1 cellular context compared by ENCODE assay signal in the genomic region with DNA sequence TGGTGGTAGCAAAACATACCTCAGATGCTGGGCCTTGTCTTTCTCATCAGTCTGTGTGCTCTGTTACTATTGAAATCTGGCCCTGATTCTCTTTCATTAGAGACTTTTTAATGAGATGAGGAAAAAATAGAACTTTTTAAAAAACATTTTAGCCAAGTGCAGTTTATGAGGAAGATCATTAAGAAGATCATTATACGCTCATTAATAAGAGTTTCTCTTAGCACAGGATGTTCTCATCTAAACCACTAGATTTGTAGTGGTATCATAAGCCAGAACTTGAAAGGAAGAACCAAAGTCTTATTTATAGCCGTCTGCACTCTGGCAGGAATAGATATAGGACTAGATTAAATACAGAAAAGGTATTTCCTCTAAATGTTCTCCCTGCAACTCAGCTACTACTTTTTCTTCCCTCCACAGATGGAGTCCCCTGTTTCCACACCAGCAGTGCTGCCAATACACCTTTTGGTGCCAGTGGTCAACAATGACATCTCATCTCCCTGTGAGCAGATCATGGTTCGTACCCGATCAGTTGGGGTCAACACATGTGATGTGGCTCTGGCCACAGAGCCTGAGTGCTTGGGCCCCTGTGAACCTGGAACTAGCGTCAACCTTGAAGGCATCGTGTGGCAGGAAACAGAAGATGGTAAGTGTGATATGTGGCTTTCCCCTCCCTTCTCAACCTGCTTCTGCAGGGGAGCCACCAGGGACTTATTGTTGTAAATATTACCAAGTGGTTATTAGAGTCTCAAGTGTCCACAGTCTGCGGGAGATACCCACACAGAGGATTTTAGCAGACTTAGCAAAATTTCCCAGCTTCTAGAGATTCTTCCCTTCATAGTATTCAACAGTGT.
TF ChIP-seq lines count a peak whose summit lies in the region.

No MANE protein-coding gene starts in this region.

TF ChIP-seq in GM12878, 131 proteins besides CTCF, POLR2A, EP300 and RAD21 (continued from another document and continues in another):
- TF ChIP-seq STAT3 (IDR thresholded peaks at IDR 0.05; ENCODE audit: low read depth, low read length) (peak; percentile 55; the same call in 1 of the 2 replicates), HDGF (IDR thresholded peaks at IDR 0.05) (peak; percentile 83; the same call in 1 of the 2 replicates), POLR2AphosphoS2 (IDR thresholded peaks at IDR 0.05; ENCODE audit: low read depth, low read length) (no peak), NBN (IDR thresholded peaks at IDR 0.05) (peak; percentile 91), RBBP5 (conservative IDR thresholded peaks at IDR 0.05) (no peak), ZBED1 (IDR thresholded peaks at IDR 0.05; ENCODE audit: borderline replicate concordance) (no peak), SIX5 (IDR thresholded peaks at IDR 0.05; ENCODE audit: low read depth, low read length, severe bottlenecking) (no peak), IRF4 (IDR thresholded peaks at IDR 0.05; ENCODE audit: low read depth, low read length) (peak; percentile 65; the same call in 1 of the 2 replicates), MYB (IDR thresholded peaks at IDR 0.05; ENCODE audit: borderline replicate concordance, low read depth, low read length) (no peak), CEBPB (IDR thresholded peaks at IDR 0.05; ENCODE audit: borderline replicate concordance in 1 of 2, low read depth in 2 of 2, low read length in 2 of 2) (no peak), BACH1 (IDR thresholded peaks at IDR 0.05; ENCODE audit: borderline replicate concordance) (peak; percentile 71; the same call in 1 of the 2 replicates), ZNF207 (IDR thresholded peaks at IDR 0.05; ENCODE audit: borderline replicate concordance) (no peak), CHD2 (IDR thresholded peaks at IDR 0.05; ENCODE audit: borderline replicate concordance, low read depth, low read length) (0 out of 2 replicates have a peak, but pooled peaks have one; percentile 52), DPF2 (IDR thresholded peaks at IDR 0.05) (peak; percentile 86), ETV6 (conservative IDR thresholded peaks at IDR 0.05 in 1 of 2, IDR thresholded peaks at IDR 0.05 in 1 of 2; ENCODE audit: borderline replicate concordance in 1 of 2, low read depth in 1 of 2) (peak in 1 of 2 experiments; percentile 29; a peak in 1 of 4 replicates), IRF5 (IDR thresholded peaks at IDR 0.05; ENCODE audit: borderline replicate concordance) (no peak), ZNF622 (IDR thresholded peaks at IDR 0.05) (no peak), CBX5 (IDR thresholded peaks at IDR 0.05; ENCODE audit: low read depth) (no peak), TCF7 (IDR thresholded peaks at IDR 0.05; ENCODE audit: borderline replicate concordance) (no peak), SMARCA5 (IDR thresholded peaks at IDR 0.05) (peak; percentile 87), ZSCAN29 (IDR thresholded peaks at IDR 0.05) (no peak), BMI1 (IDR thresholded peaks at IDR 0.05; ENCODE audit: borderline replicate concordance) (no peak; the same call in 1 of the 2 replicates), TCF12 (IDR thresholded peaks at IDR 0.05; ENCODE audit: low read depth, low read length) (peak; percentile 51; the same call in 1 of the 2 replicates), NFXL1 (IDR thresholded peaks at IDR 0.05; ENCODE audit: borderline replicate concordance) (no peak), FOS (IDR thresholded peaks at IDR 0.05; ENCODE audit: borderline replicate concordance, extremely low read depth, insufficient read length) (no peak), NFYA (IDR thresholded peaks at IDR 0.05; ENCODE audit: borderline replicate concordance, low read depth, low read length) (no peak), IKZF1 (conservative IDR thresholded peaks at IDR 0.05) (peak; percentile 89), PRDM15 (CRISPR knock-in tag; IDR thresholded peaks at IDR 0.05) (no peak), EZH2 (IDR thresholded peaks at IDR 0.05; ENCODE audit: borderline replicate concordance, control insufficient read depth, low read depth, low read length) (no peak), TARDBP (IDR thresholded peaks at IDR 0.05; ENCODE audit: borderline replicate concordance) (no peak), SPI1 (IDR thresholded peaks at IDR 0.05; ENCODE audit: borderline replicate concordance, insufficient read depth, low read depth, low read length) (no peak), SREBF1 (IDR thresholded peaks at IDR 0.05; ENCODE audit: low read length) (no peak), NRF1 (conservative IDR thresholded peaks at IDR 0.05; ENCODE audit: low read depth, low read length) (no peak), KAT2A (conservative IDR thresholded peaks at IDR 0.05; ENCODE audit: control insufficient read depth, low read depth, low read length) (no peak), MEF2B (IDR thresholded peaks at IDR 0.05; ENCODE audit: partially characterized antibody, poor library complexity, severe bottlenecking) (peak; percentile 98), TAF1 (IDR thresholded peaks at IDR 0.05; ENCODE audit: borderline replicate concordance, low read depth, low read length) (no peak), BCL11A (IDR thresholded peaks at IDR 0.05; ENCODE audit: low read depth, low read length) (peak; percentile 38; the same call in 1 of the 2 replicates), LARP7 (IDR thresholded peaks at IDR 0.05) (no peak), SUPT20H (IDR thresholded peaks at IDR 0.05; ENCODE audit: borderline replicate concordance, control insufficient read depth, low read depth, low read length) (no peak), CHD4 (IDR thresholded peaks at IDR 0.05) (no peak)
- TF ChIP-seq, protein P1, sequence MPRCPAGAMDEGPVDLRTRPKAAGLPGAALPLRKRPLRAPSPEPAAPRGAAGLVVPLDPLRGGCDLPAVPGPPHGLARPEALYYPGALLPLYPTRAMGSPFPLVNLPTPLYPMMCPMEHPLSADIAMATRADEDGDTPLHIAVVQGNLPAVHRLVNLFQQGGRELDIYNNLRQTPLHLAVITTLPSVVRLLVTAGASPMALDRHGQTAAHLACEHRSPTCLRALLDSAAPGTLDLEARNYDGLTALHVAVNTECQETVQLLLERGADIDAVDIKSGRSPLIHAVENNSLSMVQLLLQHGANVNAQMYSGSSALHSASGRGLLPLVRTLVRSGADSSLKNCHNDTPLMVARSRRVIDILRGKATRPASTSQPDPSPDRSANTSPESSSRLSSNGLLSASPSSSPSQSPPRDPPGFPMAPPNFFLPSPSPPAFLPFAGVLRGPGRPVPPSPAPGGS (IDR thresholded peaks at IDR 0.05; ENCODE audit: borderline replicate concordance, insufficient read depth, low read depth, low read length, poor library complexity, severe bottlenecking) = peak; percentile 44
- TF ChIP-seq, protein P2, sequence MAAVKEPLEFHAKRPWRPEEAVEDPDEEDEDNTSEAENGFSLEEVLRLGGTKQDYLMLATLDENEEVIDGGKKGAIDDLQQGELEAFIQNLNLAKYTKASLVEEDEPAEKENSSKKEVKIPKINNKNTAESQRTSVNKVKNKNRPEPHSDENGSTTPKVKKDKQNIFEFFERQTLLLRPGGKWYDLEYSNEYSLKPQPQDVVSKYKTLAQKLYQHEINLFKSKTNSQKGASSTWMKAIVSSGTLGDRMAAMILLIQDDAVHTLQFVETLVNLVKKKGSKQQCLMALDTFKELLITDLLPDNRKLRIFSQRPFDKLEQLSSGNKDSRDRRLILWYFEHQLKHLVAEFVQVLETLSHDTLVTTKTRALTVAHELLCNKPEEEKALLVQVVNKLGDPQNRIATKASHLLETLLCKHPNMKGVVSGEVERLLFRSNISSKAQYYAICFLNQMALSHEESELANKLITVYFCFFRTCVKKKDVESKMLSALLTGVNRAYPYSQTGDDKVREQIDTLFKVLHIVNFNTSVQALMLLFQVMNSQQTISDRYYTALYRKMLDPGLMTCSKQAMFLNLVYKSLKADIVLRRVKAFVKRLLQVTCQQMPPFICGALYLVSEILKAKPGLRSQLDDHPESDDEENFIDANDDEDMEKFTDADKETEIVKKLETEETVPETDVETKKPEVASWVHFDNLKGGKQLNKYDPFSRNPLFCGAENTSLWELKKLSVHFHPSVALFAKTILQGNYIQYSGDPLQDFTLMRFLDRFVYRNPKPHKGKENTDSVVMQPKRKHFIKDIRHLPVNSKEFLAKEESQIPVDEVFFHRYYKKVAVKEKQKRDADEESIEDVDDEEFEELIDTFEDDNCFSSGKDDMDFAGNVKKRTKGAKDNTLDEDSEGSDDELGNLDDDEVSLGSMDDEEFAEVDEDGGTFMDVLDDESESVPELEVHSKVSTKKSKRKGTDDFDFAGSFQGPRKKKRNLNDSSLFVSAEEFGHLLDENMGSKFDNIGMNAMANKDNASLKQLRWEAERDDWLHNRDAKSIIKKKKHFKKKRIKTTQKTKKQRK (IDR thresholded peaks at IDR 0.05; ENCODE audit: low read depth, low read length) = no peak
- TF ChIP-seq, protein P3, sequence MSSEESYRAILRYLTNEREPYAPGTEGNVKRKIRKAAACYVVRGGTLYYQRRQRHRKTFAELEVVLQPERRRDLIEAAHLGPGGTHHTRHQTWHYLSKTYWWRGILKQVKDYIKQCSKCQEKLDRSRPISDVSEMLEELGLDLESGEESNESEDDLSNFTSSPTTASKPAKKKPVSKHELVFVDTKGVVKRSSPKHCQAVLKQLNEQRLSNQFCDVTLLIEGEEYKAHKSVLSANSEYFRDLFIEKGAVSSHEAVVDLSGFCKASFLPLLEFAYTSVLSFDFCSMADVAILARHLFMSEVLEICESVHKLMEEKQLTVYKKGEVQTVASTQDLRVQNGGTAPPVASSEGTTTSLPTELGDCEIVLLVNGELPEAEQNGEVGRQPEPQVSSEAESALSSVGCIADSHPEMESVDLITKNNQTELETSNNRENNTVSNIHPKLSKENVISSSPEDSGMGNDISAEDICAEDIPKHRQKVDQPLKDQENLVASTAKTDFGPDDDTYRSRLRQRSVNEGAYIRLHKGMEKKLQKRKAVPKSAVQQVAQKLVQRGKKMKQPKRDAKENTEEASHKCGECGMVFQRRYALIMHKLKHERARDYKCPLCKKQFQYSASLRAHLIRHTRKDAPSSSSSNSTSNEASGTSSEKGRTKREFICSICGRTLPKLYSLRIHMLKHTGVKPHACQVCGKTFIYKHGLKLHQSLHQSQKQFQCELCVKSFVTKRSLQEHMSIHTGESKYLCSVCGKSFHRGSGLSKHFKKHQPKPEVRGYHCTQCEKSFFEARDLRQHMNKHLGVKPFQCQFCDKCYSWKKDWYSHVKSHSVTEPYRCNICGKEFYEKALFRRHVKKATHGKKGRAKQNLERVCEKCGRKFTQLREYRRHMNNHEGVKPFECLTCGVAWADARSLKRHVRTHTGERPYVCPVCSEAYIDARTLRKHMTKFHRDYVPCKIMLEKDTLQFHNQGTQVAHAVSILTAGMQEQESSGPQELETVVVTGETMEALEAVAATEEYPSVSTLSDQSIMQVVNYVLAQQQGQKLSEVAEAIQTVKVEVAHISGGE (CRISPR knock-in tag; IDR thresholded peaks at IDR 0.05) = no peak
- TF ChIP-seq, protein P4, sequence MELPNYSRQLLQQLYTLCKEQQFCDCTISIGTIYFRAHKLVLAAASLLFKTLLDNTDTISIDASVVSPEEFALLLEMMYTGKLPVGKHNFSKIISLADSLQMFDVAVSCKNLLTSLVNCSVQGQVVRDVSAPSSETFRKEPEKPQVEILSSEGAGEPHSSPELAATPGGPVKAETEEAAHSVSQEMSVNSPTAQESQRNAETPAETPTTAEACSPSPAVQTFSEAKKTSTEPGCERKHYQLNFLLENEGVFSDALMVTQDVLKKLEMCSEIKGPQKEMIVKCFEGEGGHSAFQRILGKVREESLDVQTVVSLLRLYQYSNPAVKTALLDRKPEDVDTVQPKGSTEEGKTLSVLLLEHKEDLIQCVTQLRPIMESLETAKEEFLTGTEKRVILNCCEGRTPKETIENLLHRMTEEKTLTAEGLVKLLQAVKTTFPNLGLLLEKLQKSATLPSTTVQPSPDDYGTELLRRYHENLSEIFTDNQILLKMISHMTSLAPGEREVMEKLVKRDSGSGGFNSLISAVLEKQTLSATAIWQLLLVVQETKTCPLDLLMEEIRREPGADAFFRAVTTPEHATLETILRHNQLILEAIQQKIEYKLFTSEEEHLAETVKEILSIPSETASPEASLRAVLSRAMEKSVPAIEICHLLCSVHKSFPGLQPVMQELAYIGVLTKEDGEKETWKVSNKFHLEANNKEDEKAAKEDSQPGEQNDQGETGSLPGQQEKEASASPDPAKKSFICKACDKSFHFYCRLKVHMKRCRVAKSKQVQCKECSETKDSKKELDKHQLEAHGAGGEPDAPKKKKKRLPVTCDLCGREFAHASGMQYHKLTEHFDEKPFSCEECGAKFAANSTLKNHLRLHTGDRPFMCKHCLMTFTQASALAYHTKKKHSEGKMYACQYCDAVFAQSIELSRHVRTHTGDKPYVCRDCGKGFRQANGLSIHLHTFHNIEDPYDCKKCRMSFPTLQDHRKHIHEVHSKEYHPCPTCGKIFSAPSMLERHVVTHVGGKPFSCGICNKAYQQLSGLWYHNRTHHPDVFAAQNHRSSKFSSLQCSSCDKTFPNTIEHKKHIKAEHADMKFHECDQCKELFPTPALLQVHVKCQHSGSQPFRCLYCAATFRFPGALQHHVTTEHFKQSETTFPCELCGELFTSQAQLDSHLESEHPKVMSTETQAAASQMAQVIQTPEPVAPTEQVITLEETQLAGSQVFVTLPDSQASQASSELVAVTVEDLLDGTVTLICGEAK (IDR thresholded peaks at IDR 0.05; ENCODE audit: borderline replicate concordance) = no peak
